In the genomic region with DNA sequence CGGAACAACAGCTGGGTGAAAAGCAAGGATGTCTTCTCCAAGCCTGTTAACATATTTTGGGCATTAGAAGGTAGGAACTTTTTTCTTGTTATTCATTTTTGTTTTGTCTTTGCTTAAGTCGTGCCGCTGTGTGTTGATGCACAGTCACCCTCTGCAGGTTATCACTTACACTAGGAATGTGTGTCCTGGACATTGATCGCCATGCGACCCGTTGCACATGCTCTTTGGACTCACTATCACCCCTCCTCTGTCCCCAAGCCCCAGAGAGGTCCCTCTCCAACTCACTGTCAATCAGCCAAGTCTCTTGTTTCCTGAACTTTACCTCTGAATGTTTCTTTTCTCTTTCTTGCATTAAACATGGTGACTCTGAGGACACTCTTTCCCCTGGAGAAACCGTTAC, we compare ENCODE assay signal across 36 cellular contexts.
"Had no signal": no experiment of that assay in that cellular context is flagged by ENCODE, and none has a peak within 500 bp of the region (broad histone marks: within the 10 kb centered on the region; RNA-seq: fewer than 3 reads in every experiment).

No MANE protein-coding gene starts in this region.

- H3K27me3 ChIP-seq: MG63 had no signal

- H3K27ac ChIP-seq: KMS-11 had no signal

- DNase-seq: Karpas-422, Kasumi-1, MG63, MM.1S, MV-4-11, NCI-H1048, NCI-H1092, NCI-H1092 treated with DMSO at 0.1 percent for 48 hours, NCI-H1105, NCI-H1105 treated with DMSO at 0.1 percent for 48 hours, NCI-H1417, NCI-H1417 treated with DMSO at 0.1 percent for 48 hours, NCI-H1436, NCI-H1436 treated with DMSO at 0.1 percent for 48 hours, NCI-H146, NCI-H1694, NCI-H1694 treated with DMSO at 0.1 percent for 48 hours, NCI-H187, NCI-H187 treated with DMSO at 0.1 percent for 48 hours, NCI-H1930, NCI-H2029, NCI-H2029 treated with DMSO at 0.1 percent for 48 hours, NCI-H2081, NCI-H2081 treated with DMSO at 0.1 percent for 48 hours, NCI-H2107, NCI-H2171, NCI-H2171 treated with DMSO at 0.1 percent for 48 hours, NCI-H2227 treated with DMSO at 0.1 percent for 48 hours, NCI-H226, NCI-H345, NCI-H446, NCI-H446 treated with DMSO at 0.1 percent for 48 hours, NCI-H510A, NCI-H510A treated with DMSO at 0.1 percent for 48 hours, NCI-H524 had no signal

- H3K9ac ChIP-seq: KMS-11 had no signal

- H3K4me3 ChIP-seq: MG63 had no signal

- H3K4me2 ChIP-seq: KMS-11 had no signal

- H3K9me3 ChIP-seq: MG63 had no signal
